ENCODE assay signal across 10 cellular contexts in the genomic region with DNA sequence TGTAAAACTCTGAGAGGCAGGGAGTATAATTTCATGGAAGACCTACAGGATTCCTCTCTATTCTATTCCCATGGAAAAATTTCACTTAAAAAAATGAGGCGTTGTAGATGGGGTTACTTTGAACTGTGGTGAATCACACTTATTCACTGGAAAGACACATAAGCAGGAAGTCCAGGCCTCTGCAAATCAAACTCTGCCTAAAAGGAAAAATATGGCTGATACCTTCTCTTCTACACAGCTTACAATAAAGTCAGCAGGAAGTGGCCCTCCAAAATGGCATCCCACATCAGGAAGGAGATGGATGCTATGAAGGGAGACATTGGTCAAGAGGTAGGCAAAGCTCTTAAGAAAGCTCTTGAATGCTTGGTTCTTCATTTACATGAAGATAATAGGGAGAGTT.
DNase-seq lines count a peak whose midpoint lies in the region; ATAC-seq and TF ChIP-seq lines count a peak whose summit lies in the region.
"Had no signal": no experiment of that assay in that cellular context is flagged by ENCODE, and none has a peak within 500 bp of the region (broad histone marks: within the 10 kb centered on the region; RNA-seq: fewer than 3 reads in every experiment).

No MANE protein-coding gene starts in this region.

- peak; percentile 25 for ATAC-seq in stimulated activated effector memory CD8-positive, alpha-beta T cell treated with anti-CD3 and anti-CD28 coated beads, Interleukin-12 subunit alpha, Interleukin-12 subunit beta, amount 100 ng/mL, for 72 hours
- ATAC-seq in HG03159 (IDR thresholded peaks at IDR 0.05; ENCODE audit: unreplicated experiment) (no peak), GM19395 (IDR thresholded peaks at IDR 0.05; ENCODE audit: unreplicated experiment) (no peak)

- POLR2A ChIA-PET in activated CD4-positive, alpha-beta memory T cell treated with anti-CD3 and anti-CD28 coated beads for 36 hours (lab: Charles Lee), result interaction anchor here (1.0 to 1.8 kb wide), 6 partner anchors 36 to 112 kb away, joined by 3 to 7 read pairs (median 5); no protein-coding TSS in a partner anchor

- H3K4me3 Mint-ChIP-seq in activated CD4-positive, alpha-beta T cell treated with anti-CD3 and anti-CD28 coated beads, Interleukin-2, amount 10 ng/mL, durations not matched to agents 24 days and 14 days, result peak overlapping the region; percentile 81
- peak overlapping the region; percentile 84 for H3K4me3 Mint-ChIP-seq in activated CD4-positive, alpha-beta memory T cell treated with anti-CD3 and anti-CD28 coated beads for 36 hours
- H3K4me3 Mint-ChIP-seq in stimulated activated effector memory CD8-positive, alpha-beta T cell treated with anti-CD3 and anti-CD28 coated beads, Interleukin-12 subunit alpha, Interleukin-12 subunit beta, amount 100 ng/mL, for 72 hours, result peak overlapping the region; percentile 83

- no peaks in the 10 kb centered on the region for H3K27me3 Mint-ChIP-seq in activated CD4-positive, alpha-beta T cell treated with anti-CD3 and anti-CD28 coated beads, Interleukin-2, amount 10 ng/mL, durations not matched to agents 24 days and 14 days
- H3K27me3 Mint-ChIP-seq in activated CD4-positive, alpha-beta memory T cell treated with anti-CD3 and anti-CD28 coated beads for 36 hours, result no peaks in the 10 kb centered on the region

- H3K4me3 ChIP-seq in fibroblast of the aortic adventitia (ENCODE audit: low read depth, low read length), result no peak overlapping the region
- H3K4me3 ChIP-seq: pancreas had no signal

- peak overlapping the region; percentile 96 for H3K27ac Mint-ChIP-seq in activated CD4-positive, alpha-beta T cell treated with anti-CD3 and anti-CD28 coated beads, Interleukin-2, amount 10 ng/mL, durations not matched to agents 24 days and 14 days
- H3K27ac Mint-ChIP-seq in activated CD4-positive, alpha-beta memory T cell treated with anti-CD3 and anti-CD28 coated beads for 36 hours, result peak overlapping the region; percentile 95
- H3K27ac Mint-ChIP-seq in stimulated activated effector memory CD8-positive, alpha-beta T cell treated with anti-CD3 and anti-CD28 coated beads, Interleukin-12 subunit alpha, Interleukin-12 subunit beta, amount 100 ng/mL, for 72 hours, result peak overlapping the region; percentile 97

- DNase-seq in activated CD4-positive, alpha-beta T cell treated with anti-CD3 and anti-CD28 coated beads, Interleukin-2, amount 10 ng/mL, durations not matched to agents 24 days and 14 days, result peak; percentile 74
- no peak for DNase-seq in activated CD4-positive, alpha-beta T cell treated with anti-CD3 and anti-CD28 coated beads for 1 hour
- peak; percentile 53 for DNase-seq in activated CD4-positive, alpha-beta memory T cell treated with anti-CD3 and anti-CD28 coated beads for 36 hours
- DNase-seq in fibroblast of the aortic adventitia (ENCODE audit: low read depth) (peak; percentile 71), middle frontal gyrus (ENCODE audit: extremely low spot score, low spot score) (no peak)
- no peak for DNase-seq in stimulated activated effector memory CD8-positive, alpha-beta T cell treated with anti-CD3 and anti-CD28 coated beads, Interleukin-12 subunit alpha, Interleukin-12 subunit beta, amount 100 ng/mL, for 72 hours (ENCODE audit: low spot score in 2 of 2)
- DNase-seq: ACHN, pancreas had no signal

- peaks cover 84% of the 10 kb centered on the region for H3K4me1 Mint-ChIP-seq in activated CD4-positive, alpha-beta T cell treated with anti-CD3 and anti-CD28 coated beads, Interleukin-2, amount 10 ng/mL, durations not matched to agents 24 days and 14 days
- peaks cover 86% of the 10 kb centered on the region for H3K4me1 Mint-ChIP-seq in activated CD4-positive, alpha-beta memory T cell treated with anti-CD3 and anti-CD28 coated beads for 36 hours (ENCODE audit: low read depth)
- H3K4me1 Mint-ChIP-seq in stimulated activated effector memory CD8-positive, alpha-beta T cell treated with anti-CD3 and anti-CD28 coated beads, Interleukin-12 subunit alpha, Interleukin-12 subunit beta, amount 100 ng/mL, for 72 hours, result peaks cover 75% of the 10 kb centered on the region

- CTCF ChIA-PET in activated CD4-positive, alpha-beta memory T cell treated with anti-CD3 and anti-CD28 coated beads for 36 hours (lab: Charles Lee), result interaction anchor here (1.6 kb wide), 1 partner anchor 114 kb away, joined by 4 read pairs; no protein-coding TSS in a partner anchor

- intact Hi-C loops in activated CD4-positive, alpha-beta T cell treated with anti-CD3 and anti-CD28 coated beads, Interleukin-2, amount 10 ng/mL, durations not matched to agents 24 days and 14 days (cut with micrococcal nuclease), result no loop called here
- intact Hi-C loops in activated CD4-positive, alpha-beta memory T cell treated with anti-CD3 and anti-CD28 coated beads for 36 hours (cut with micrococcal nuclease), result loop anchor here (1.0 to 5.0 kb wide), 3 partner anchors 114 to 330 kb away; a partner anchor contains a TSS

- H3K9me3 Mint-ChIP-seq in activated CD4-positive, alpha-beta T cell treated with anti-CD3 and anti-CD28 coated beads, Interleukin-2, amount 10 ng/mL, durations not matched to agents 24 days and 14 days, result peaks cover 4% of the 10 kb centered on the region
- H3K9me3 Mint-ChIP-seq in activated CD4-positive, alpha-beta memory T cell treated with anti-CD3 and anti-CD28 coated beads for 36 hours, result no peaks in the 10 kb centered on the region
- H3K9me3 Mint-ChIP-seq in stimulated activated effector memory CD8-positive, alpha-beta T cell treated with anti-CD3 and anti-CD28 coated beads, Interleukin-12 subunit alpha, Interleukin-12 subunit beta, amount 100 ng/mL, for 72 hours, result no peaks in the 10 kb centered on the region

- H3K36me3 Mint-ChIP-seq in activated CD4-positive, alpha-beta T cell treated with anti-CD3 and anti-CD28 coated beads, Interleukin-2, amount 10 ng/mL, durations not matched to agents 24 days and 14 days (ENCODE audit: low read depth), result peaks cover 58% of the 10 kb centered on the region
- H3K36me3 Mint-ChIP-seq in activated CD4-positive, alpha-beta memory T cell treated with anti-CD3 and anti-CD28 coated beads for 36 hours, result peaks cover 68% of the 10 kb centered on the region
- peaks cover 94% of the 10 kb centered on the region for H3K36me3 Mint-ChIP-seq in stimulated activated effector memory CD8-positive, alpha-beta T cell treated with anti-CD3 and anti-CD28 coated beads, Interleukin-12 subunit alpha, Interleukin-12 subunit beta, amount 100 ng/mL, for 72 hours

- no peak for TF ChIP-seq CTCF in fibroblast of the aortic adventitia (IDR thresholded peaks at IDR 0.05; ENCODE audit: insufficient read depth, low read length)

Comparison
In these comparisons a context has a peak if more than half of its experiments do, and no peak if none do; other contexts are left out.
1. DNase-seq: peak in activated CD4-positive, alpha-beta T cell treated with anti-CD3 and anti-CD28 coated beads, Interleukin-2, amount 10 ng/mL, durations not matched to agents 24 days and 14 days (single experiment), activated CD4-positive, alpha-beta memory T cell treated with anti-CD3 and anti-CD28 coated beads for 36 hours (single experiment) and fibroblast of the aortic adventitia (single experiment); none in activated CD4-positive, alpha-beta T cell treated with anti-CD3 and anti-CD28 coated beads for 1 hour (single experiment), stimulated activated effector memory CD8-positive, alpha-beta T cell treated with anti-CD3 and anti-CD28 coated beads, Interleukin-12 subunit alpha, Interleukin-12 subunit beta, amount 100 ng/mL, for 72 hours (0 of 2) and middle frontal gyrus (single experiment).
2. Peak in every context shown above with its lines, with median percentiles within 50 percentile points of each other: H3K27ac Mint-ChIP-seq and H3K4me3 Mint-ChIP-seq.